8 cellular contexts compared by ENCODE assay signal in the genomic region with DNA sequence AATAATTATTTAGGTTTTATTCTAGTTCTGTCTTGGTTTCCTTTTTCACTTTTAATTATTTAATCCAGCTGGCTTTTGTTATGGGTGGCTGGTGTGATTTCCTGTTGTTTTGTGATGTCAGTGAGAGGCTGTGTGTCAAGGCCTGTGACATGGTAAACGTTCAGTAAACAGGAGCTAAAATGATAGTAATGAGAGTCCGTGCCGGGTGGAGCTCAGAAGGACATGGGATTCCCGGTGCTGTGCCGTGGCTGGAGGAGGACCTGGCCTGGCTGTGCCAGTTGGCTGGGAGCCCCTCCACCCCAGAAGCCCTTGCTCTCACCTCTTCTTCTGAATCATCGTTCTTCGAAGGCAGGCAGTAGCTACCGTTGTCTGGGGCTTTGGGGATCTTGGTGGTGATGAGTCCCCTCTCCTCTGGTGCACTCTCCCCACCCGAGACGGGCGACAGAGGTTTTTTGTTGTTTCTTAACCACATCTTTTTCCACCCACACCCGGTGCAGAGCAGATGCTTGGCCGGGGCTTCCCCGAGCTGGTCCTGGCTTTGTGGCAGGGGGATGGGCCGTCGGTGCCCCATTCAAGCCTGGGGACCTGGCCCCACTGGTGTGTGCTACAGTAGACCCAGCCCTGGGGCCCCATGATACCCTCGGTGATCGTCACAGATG. TPM values are rescaled to one million over a fixed set of nuclear protein-coding genes. Genes with fewer than 3 reads are reported as not detected.
DNase-seq lines count a peak whose midpoint lies in the region; ATAC-seq and TF ChIP-seq lines count a peak whose summit lies in the region.

No MANE protein-coding gene starts in this region.

- H3K4me3 ChIP-seq in ascending aorta = peak overlapping the region; percentile 16 to 33

- peak overlapping the region; percentile 43 to 72 for H3K27ac ChIP-seq in ascending aorta

- H3K9me3 Mint-ChIP-seq in T-helper 1 cell treated with Interleukin-12 subunit alpha and Interleukin-12 subunit beta and Interleukin-4 antibody, amounts not matched to agents 30 μg/mL and 1 μg/mL, for 36 hours = no peaks in the 10 kb centered on the region

- H3K4me1 Mint-ChIP-seq in T-helper 1 cell treated with Interleukin-12 subunit alpha and Interleukin-12 subunit beta and Interleukin-4 antibody, amounts not matched to agents 30 μg/mL and 1 μg/mL, for 36 hours (ENCODE audit: low read depth) = peaks cover 72% of the 10 kb centered on the region

- H3K36me3 Mint-ChIP-seq in T-helper 1 cell treated with Interleukin-12 subunit alpha and Interleukin-12 subunit beta and Interleukin-4 antibody, amounts not matched to agents 30 μg/mL and 1 μg/mL, for 36 hours (ENCODE audit: low read depth) = peaks cover 31% of the 10 kb centered on the region

- no peaks in the 10 kb centered on the region for H3K9me3 ChIP-seq in ascending aorta

- H3K27me3 Mint-ChIP-seq in T-helper 1 cell treated with Interleukin-12 subunit alpha and Interleukin-12 subunit beta and Interleukin-4 antibody, amounts not matched to agents 30 μg/mL and 1 μg/mL, for 36 hours (ENCODE audit: low read depth) = peaks cover 4% of the 10 kb centered on the region

- H3K4me3 Mint-ChIP-seq in T-helper 1 cell treated with Interleukin-12 subunit alpha and Interleukin-12 subunit beta and Interleukin-4 antibody, amounts not matched to agents 30 μg/mL and 1 μg/mL, for 36 hours = peak overlapping the region; percentile 74

- no peak for TF ChIP-seq CTCF in ascending aorta (IDR thresholded peaks at IDR 0.05)

- peak in 1 of 2 donors; percentile 79 for DNase-seq in ascending aorta (ENCODE audit: low spot score in 2 of 2)
- DNase-seq in left colon = peak; percentile 71 to 79
- peak; percentile 68 to 71 (median 69) for DNase-seq in stimulated activated CD4-positive, alpha-beta T cell treated with anti-CD3 and anti-CD28 coated beads, TNF-alpha, amount 100 ng/mL, for 48 hours (ENCODE audit: low read depth in 3 of 3)
- no peak for DNase-seq in DMS79 treated with DMSO at 0.1 percent for 48 hours (lab: John Stamatoyannopoulos, UW)
- no peak for DNase-seq in NCI-H446 (lab: John Stamatoyannopoulos, UW)

- peak overlapping the region; percentile 97 for H3K27ac Mint-ChIP-seq in T-helper 1 cell treated with Interleukin-12 subunit alpha and Interleukin-12 subunit beta and Interleukin-4 antibody, amounts not matched to agents 30 μg/mL and 1 μg/mL, for 36 hours

- ATAC-seq in GM19035 (IDR thresholded peaks at IDR 0.05; ENCODE audit: unreplicated experiment) (peak; percentile 62), HG03135 (IDR thresholded peaks at IDR 0.05; ENCODE audit: unreplicated experiment) (peak; percentile 60), left colon (peak; percentile 55)

- peaks cover 19 to 39% of the 10 kb centered on the region in 2 donors for H3K4me1 ChIP-seq in ascending aorta

- H3K36me3 ChIP-seq in ascending aorta = no peaks in the 10 kb centered on the region

- H3K27me3 ChIP-seq in ascending aorta = no peaks in the 10 kb centered on the region

- intact Hi-C loops in ascending aorta (cut with DNase I) = loop anchor here (2.0 kb wide), 1 partner anchor 38 kb away; no protein-coding TSS in a partner anchor
- intact Hi-C loops in left colon (cut with DNase I, micrococcal nuclease) = no loop called here

RNA-seq across cellular contexts. Expression of a gene that starts 29.1 kb away (rescaled TPM):
- total RNA-seq in ascending aorta (124 TPM), left colon (10 to 100 TPM; 22.9 to 27.1 TPM)

Comparison
In these comparisons a context has a peak if more than half of its experiments do, and no peak if none do; other contexts are left out.
1. DNase-seq: peak in left colon (2 of 2) and stimulated activated CD4-positive, alpha-beta T cell treated with anti-CD3 and anti-CD28 coated beads, TNF-alpha, amount 100 ng/mL, for 48 hours (3 of 3); none in DMS79 treated with DMSO at 0.1 percent for 48 hours (single experiment) and NCI-H446 (0 of 2).
2. Peak in every context shown above with its lines, with median percentiles within 50 percentile points of each other: ATAC-seq.